8 cellular contexts compared by ENCODE assay signal in genomic region chr7:35975851-35976454, GRCh38.
A peak's percentile ranks its signal among the peaks of the same experiment; 100 is the strongest.
DNase-seq lines count a peak whose midpoint lies in the region; ATAC-seq and TF ChIP-seq lines count a peak whose summit lies in the region.

No MANE protein-coding gene starts in this region.

- no peak overlapping the region for H3K27ac Mint-ChIP-seq in activated CD4-positive, alpha-beta T cell treated with anti-CD3 and anti-CD28 coated beads for 36 hours

- H3K36me3 ChIP-seq in colonic mucosa (no peaks in the 10 kb centered on the region), liver (ENCODE audit: control insufficient read depth in 4 of 4, insufficient read depth in 3 of 4, low read depth in 1 of 4, low read length in 3 of 4) (no peaks in the 10 kb centered on the region), stomach (no peaks in the 10 kb centered on the region)

- WGBS in liver: 1% methylated on average over 1 of the region's 1 CpG
- WGBS in stomach, 5 donors: 0 to 7% (median 1%) methylated on average over 1 of the region's 1 CpG

- peaks cover 10% of the 10 kb centered on the region for H3K27me3 Mint-ChIP-seq in activated CD4-positive, alpha-beta T cell treated with anti-CD3 and anti-CD28 coated beads for 36 hours

- H3K4me1 ChIP-seq in colonic mucosa (no peaks in the 10 kb centered on the region), liver (ENCODE audit: control insufficient read depth in 4 of 4, insufficient read depth in 4 of 4, low read length in 3 of 4) (peaks cover 0 to 8% (median 3%) of the 10 kb centered on the region in 4 donors), stomach (peaks cover 0 to 5% (median 2%) of the 10 kb centered on the region in 4 donors)

- peak; percentile 79 for TF ChIP-seq CTCF in HFF-Myc (IDR thresholded peaks at IDR 0.05; ENCODE audit: low read depth, low read length, missing control alignments)
- peak; percentile 78 for TF ChIP-seq CTCF in colonic mucosa (IDR thresholded peaks at IDR 0.05)
- peak; percentile 83 for TF ChIP-seq CTCF in liver (IDR thresholded peaks at IDR 0.05; ENCODE audit: low read depth, low read length, missing input control)
- peak in 5 of 7 experiments; percentile 74 to 86 (median 81) for TF ChIP-seq CTCF in stomach (IDR thresholded peaks at IDR 0.05)

- H3K4me1 Mint-ChIP-seq in activated CD4-positive, alpha-beta T cell treated with anti-CD3 and anti-CD28 coated beads for 36 hours: peaks cover 3% of the 10 kb centered on the region

- no peak overlapping the region for H3K27ac ChIP-seq in colonic mucosa
- no peak overlapping the region for H3K27ac ChIP-seq in liver (ENCODE audit: low read depth in 1 of 2, low read length in 2 of 2)
- no peak overlapping the region for H3K27ac ChIP-seq in stomach

- DNase-seq in activated CD4-positive, alpha-beta T cell treated with anti-CD3 and anti-CD28 coated beads for 36 hours: peak; percentile 58
- no peak for DNase-seq in activated CD4-positive, alpha-beta T cell treated with anti-CD3 and anti-CD28 coated beads for 1 hour
- DNase-seq in HFF-Myc (ENCODE audit: extremely low read depth, low read depth) (peak; percentile 64), NCI-H146 (lab: John Stamatoyannopoulos, UW) (peak; percentile 81), SW480 (ENCODE audit: low spot score) (peak; percentile 80), colonic mucosa (peak; percentile 66), stomach (no peak)

- no peaks in the 10 kb centered on the region for H3K9me3 ChIP-seq in colonic mucosa
- no peaks in the 10 kb centered on the region for H3K9me3 ChIP-seq in liver (ENCODE audit: control insufficient read depth in 4 of 4, low read length in 3 of 4)
- no peaks in the 10 kb centered on the region for H3K9me3 ChIP-seq in stomach

- TF ChIP-seq RAD21 in liver (IDR thresholded peaks at IDR 0.05): peak; percentile 94 to 98

- TF ChIP-seq POLR2A in stomach (IDR thresholded peaks at IDR 0.05): no peak

- H3K4me3 ChIP-seq in HFF-Myc (replicated peaks; ENCODE audit: low read depth, low read length): no peak overlapping the region
- no peak overlapping the region for H3K4me3 ChIP-seq in colonic mucosa
- no peak overlapping the region for H3K4me3 ChIP-seq in liver (ENCODE audit: low read depth in 1 of 3, low read length in 3 of 3)
- no peak overlapping the region for H3K4me3 ChIP-seq in stomach

- no peaks in the 10 kb centered on the region for H3K36me3 Mint-ChIP-seq in activated CD4-positive, alpha-beta T cell treated with anti-CD3 and anti-CD28 coated beads for 36 hours (ENCODE audit: low read depth)

- H3K9ac ChIP-seq in colonic mucosa (ENCODE audit: low read depth in 2 of 2, low read length in 2 of 2) (no peak overlapping the region), liver (ENCODE audit: low read depth in 1 of 2, low read length in 2 of 2) (no peak overlapping the region)

- peak; percentile 61 for ATAC-seq in activated CD4-positive, alpha-beta T cell treated with anti-CD3 and anti-CD28 coated beads for 36 hours

- no peak for TF ChIP-seq EP300 in stomach (IDR thresholded peaks at IDR 0.05)

- POLR2A ChIA-PET in activated CD4-positive, alpha-beta T cell treated with anti-CD3 and anti-CD28 coated beads for 36 hours (lab: Charles Lee): no interaction called here

- H3K4me3 Mint-ChIP-seq in activated CD4-positive, alpha-beta T cell treated with anti-CD3 and anti-CD28 coated beads for 36 hours: no peak overlapping the region

- CTCF ChIA-PET in activated CD4-positive, alpha-beta T cell treated with anti-CD3 and anti-CD28 coated beads for 36 hours (lab: Charles Lee): interaction anchor here (0.6 to 1.2 kb wide), 16 partner anchors 8 to 350 kb away, joined by 3 to 11 read pairs (median 3); no protein-coding TSS in a partner anchor

- intact Hi-C loops in activated CD4-positive, alpha-beta T cell treated with anti-CD3 and anti-CD28 coated beads for 36 hours (cut with DNase I, micrococcal nuclease): loop anchor here (1.0 to 5.0 kb wide), 2 partner anchors 59 to 269 kb away; no protein-coding TSS in a partner anchor
- intact Hi-C loops in colonic mucosa (cut with DNase I) (loop anchor here (5.0 to 10.0 kb wide), 2 partner anchors 59 to 271 kb away; no protein-coding TSS in a partner anchor), stomach (cut with DNase I; ENCODE audit: low total_unique reads) (no loop called here)

- H3K27me3 ChIP-seq in colonic mucosa (no peaks in the 10 kb centered on the region), liver (ENCODE audit: control insufficient read depth in 4 of 4, insufficient read depth in 4 of 4, low read length in 3 of 4) (no peaks in the 10 kb centered on the region), stomach (peaks cover 0 to 12% (median 4%) of the 10 kb centered on the region in 3 donors)

- H3K9me3 Mint-ChIP-seq in activated CD4-positive, alpha-beta T cell treated with anti-CD3 and anti-CD28 coated beads for 36 hours (ENCODE audit: low read depth): no peaks in the 10 kb centered on the region

TF ChIP-seq in liver, 16 proteins besides CTCF, POLR2A, EP300 and RAD21:
- TF ChIP-seq YY1 (IDR thresholded peaks at IDR 0.05): no peak
- TF ChIP-seq FOXA1 (IDR thresholded peaks at IDR 0.05): no peak
- TF ChIP-seq, protein P1, sequence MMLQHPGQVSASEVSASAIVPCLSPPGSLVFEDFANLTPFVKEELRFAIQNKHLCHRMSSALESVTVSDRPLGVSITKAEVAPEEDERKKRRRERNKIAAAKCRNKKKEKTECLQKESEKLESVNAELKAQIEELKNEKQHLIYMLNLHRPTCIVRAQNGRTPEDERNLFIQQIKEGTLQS (IDR thresholded peaks at IDR 0.05): no peak
- TF ChIP-seq JUND (IDR thresholded peaks at IDR 0.05): no peak
- no peak for TF ChIP-seq MAX (IDR thresholded peaks at IDR 0.05)
- TF ChIP-seq EGR1 (IDR thresholded peaks at IDR 0.05; ENCODE audit: low read depth in 2 of 2): no peak
- no peak for TF ChIP-seq GABPA (IDR thresholded peaks at IDR 0.05 in 1 of 2, conservative IDR thresholded peaks at IDR 0.05 in 1 of 2)
- TF ChIP-seq SP1 (IDR thresholded peaks at IDR 0.05): no peak
- TF ChIP-seq RXRA (IDR thresholded peaks at IDR 0.05): no peak
- no peak for TF ChIP-seq HNF4G (IDR thresholded peaks at IDR 0.05)
- no peak for TF ChIP-seq HNF4A (conservative IDR thresholded peaks at IDR 0.05)

Comparison
In these comparisons a context has a peak if more than half of its experiments do, and no peak if none do; other contexts are left out.
1. DNase-seq: peak in activated CD4-positive, alpha-beta T cell treated with anti-CD3 and anti-CD28 coated beads for 36 hours (single experiment), HFF-Myc (single experiment), NCI-H146 (single experiment), SW480 (single experiment) and colonic mucosa (single experiment); none in activated CD4-positive, alpha-beta T cell treated with anti-CD3 and anti-CD28 coated beads for 1 hour (single experiment) and stomach (single experiment).
2. Peak in every context shown above with its lines, with median percentiles within 50 percentile points of each other: CTCF ChIP-seq.